9 cellular contexts compared by ENCODE assay signal in genomic region chr5:7261049-7261448, GRCh38.
A peak's percentile ranks its signal among the peaks of the same experiment; 100 is the strongest.
DNase-seq lines count a peak whose midpoint lies in the region; ATAC-seq and TF ChIP-seq lines count a peak whose summit lies in the region.
"Had no signal": no experiment of that assay in that cellular context is flagged by ENCODE, and none has a peak within 500 bp of the region (broad histone marks: within the 10 kb centered on the region; RNA-seq: fewer than 3 reads in every experiment).

No MANE protein-coding gene starts in this region.

- no peaks in the 10 kb centered on the region for H3K9me3 Mint-ChIP-seq in activated CD4-positive, alpha-beta memory T cell treated with anti-CD3 and anti-CD28 coated beads for 36 hours
- H3K9me3 Mint-ChIP-seq: dendritic cell treated with granulocyte-macrophage colony-stimulating factor and Interleukin-4, amounts not matched to agents 40 ng/mL and 50 ng/mL, for 4 days had no signal

- H3K36me3 ChIP-seq in neural cell (ENCODE audit: insufficient read depth, low read length) = no peaks in the 10 kb centered on the region

- TF ChIP-seq RAD21 in neural cell (conservative IDR thresholded peaks at IDR 0.05) = peak; percentile 73

- H3K9ac ChIP-seq in neural cell (ENCODE audit: low read length) = no peak overlapping the region

- ATAC-seq in GM18868 (IDR thresholded peaks at IDR 0.05; ENCODE audit: unreplicated experiment) (peak; percentile 51), HG02623 (IDR thresholded peaks at IDR 0.05; ENCODE audit: unreplicated experiment) (no peak)

- TF ChIP-seq CTCF in choroid plexus epithelial cell (conservative IDR thresholded peaks at IDR 0.05; ENCODE audit: low read depth, low read length) (peak; percentile 34), neural cell (IDR thresholded peaks at IDR 0.05; ENCODE audit: poor library complexity, severe bottlenecking) (peak; percentile 67)

- H3K4me3 Mint-ChIP-seq in activated CD4-positive, alpha-beta memory T cell treated with anti-CD3 and anti-CD28 coated beads for 36 hours = no peak overlapping the region
- H3K4me3 Mint-ChIP-seq: dendritic cell treated with granulocyte-macrophage colony-stimulating factor and Interleukin-4, amounts not matched to agents 40 ng/mL and 50 ng/mL, for 4 days had no signal

- H3K4me3 ChIP-seq in choroid plexus epithelial cell (ENCODE audit: low read depth, low read length) (no peak overlapping the region), neural cell (ENCODE audit: low read length) (no peak overlapping the region)

- H3K9me3 ChIP-seq in neural cell (ENCODE audit: low read length) = no peaks in the 10 kb centered on the region

- H3K27ac ChIP-seq in neural cell (ENCODE audit: low read length) = no peak overlapping the region

- H3K9me2 ChIP-seq in neural cell (ENCODE audit: insufficient read depth, low read length) = no peaks in the 10 kb centered on the region

- H2AFZ ChIP-seq in neural cell (ENCODE audit: low read depth, low read length) = no peak overlapping the region

- no peak overlapping the region for H3K4me2 ChIP-seq in neural cell (ENCODE audit: low read length)

- intact Hi-C loops in activated CD4-positive, alpha-beta memory T cell treated with anti-CD3 and anti-CD28 coated beads for 36 hours (cut with micrococcal nuclease) = loop anchor here (2.0 kb wide), 2 partner anchors 494 to 596 kb away; no protein-coding TSS in a partner anchor

- no peaks in the 10 kb centered on the region for H3K4me1 Mint-ChIP-seq in activated CD4-positive, alpha-beta memory T cell treated with anti-CD3 and anti-CD28 coated beads for 36 hours (ENCODE audit: low read depth)

- H3K79me2 ChIP-seq in neural cell (replicated peaks; ENCODE audit: insufficient read depth, low read length) = no peaks in the 10 kb centered on the region

- H3K27ac Mint-ChIP-seq in activated CD4-positive, alpha-beta memory T cell treated with anti-CD3 and anti-CD28 coated beads for 36 hours = no peak overlapping the region
- H3K27ac Mint-ChIP-seq: dendritic cell treated with granulocyte-macrophage colony-stimulating factor and Interleukin-4, amounts not matched to agents 40 ng/mL and 50 ng/mL, for 4 days had no signal

- DNase-seq in AG08396 (ENCODE audit: low spot score) = peak; percentile 53
- peak; percentile 44 for DNase-seq in NCI-H524 treated with DMSO at 0.1 percent for 48 hours (lab: John Stamatoyannopoulos, UW)
- peak; percentile 39 for DNase-seq in choroid plexus epithelial cell (ENCODE audit: low read depth)
- no peak for DNase-seq in HPDE6-E6E7 (ENCODE audit: extremely low spot score)
- DNase-seq in activated CD4-positive, alpha-beta memory T cell treated with anti-CD3 and anti-CD28 coated beads for 36 hours = no peak

- CTCF ChIA-PET in activated CD4-positive, alpha-beta memory T cell treated with anti-CD3 and anti-CD28 coated beads for 36 hours (lab: Charles Lee) = interaction anchor here (0.8 to 0.9 kb wide), 2 partner anchors 481 to 488 kb away, joined by 3 read pairs; no protein-coding TSS in a partner anchor

- peaks cover 1% of the 10 kb centered on the region for H3K27me3 Mint-ChIP-seq in activated CD4-positive, alpha-beta memory T cell treated with anti-CD3 and anti-CD28 coated beads for 36 hours
- H3K27me3 Mint-ChIP-seq: dendritic cell treated with granulocyte-macrophage colony-stimulating factor and Interleukin-4, amounts not matched to agents 40 ng/mL and 50 ng/mL, for 4 days had no signal

- H4K20me1 ChIP-seq in neural cell (ENCODE audit: insufficient read depth) = no peaks in the 10 kb centered on the region

- H3K27me3 ChIP-seq in neural cell (ENCODE audit: insufficient read depth, low read depth, low read length) = no peaks in the 10 kb centered on the region

- no peaks in the 10 kb centered on the region for H3F3A ChIP-seq in neural cell (ENCODE audit: insufficient read depth, low read length, poor library complexity, severe bottlenecking)

- TF ChIP-seq EP300 in neural cell (conservative IDR thresholded peaks at IDR 0.05; ENCODE audit: poor library complexity, severe bottlenecking) = no peak

- POLR2A ChIA-PET in activated CD4-positive, alpha-beta memory T cell treated with anti-CD3 and anti-CD28 coated beads for 36 hours (lab: Charles Lee) = no interaction called here

- H3K36me3 Mint-ChIP-seq in activated CD4-positive, alpha-beta memory T cell treated with anti-CD3 and anti-CD28 coated beads for 36 hours = no peaks in the 10 kb centered on the region

TF ChIP-seq in neural cell, 6 proteins besides CTCF, POLR2A, EP300 and RAD21:
- TF ChIP-seq SMC3 (conservative IDR thresholded peaks at IDR 0.05; ENCODE audit: poor library complexity) (peak; percentile 80), TAF1 (IDR thresholded peaks at IDR 0.05; ENCODE audit: low read depth) (no peak)

Comparison
In these comparisons a context has a peak if more than half of its experiments do, and no peak if none do; other contexts are left out.
1. DNase-seq: peak in AG08396 (single experiment), NCI-H524 treated with DMSO at 0.1 percent for 48 hours (single experiment) and choroid plexus epithelial cell (single experiment); none in HPDE6-E6E7 (single experiment) and activated CD4-positive, alpha-beta memory T cell treated with anti-CD3 and anti-CD28 coated beads for 36 hours (single experiment).